In the genomic region with DNA sequence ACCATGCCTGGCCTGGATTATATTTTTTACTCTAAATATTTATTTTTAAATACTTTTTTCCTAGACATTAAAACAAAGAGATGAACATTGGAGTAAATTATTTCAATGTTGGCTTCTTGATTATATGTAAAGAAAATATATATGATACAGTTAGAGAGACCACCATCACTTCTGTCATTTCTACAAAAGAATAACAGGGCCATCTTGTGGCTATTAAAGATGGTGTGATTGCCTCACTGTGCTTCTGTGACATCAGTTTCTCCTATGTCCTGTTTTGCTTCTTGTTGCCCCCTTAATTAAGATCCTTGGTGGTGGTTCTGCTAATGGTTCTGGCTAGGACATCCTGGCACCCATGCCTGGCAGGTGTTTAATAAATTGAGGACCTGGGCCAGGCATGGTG, we compare ENCODE assay signal across 19 cellular contexts. TPM values are rescaled to one million over a fixed set of nuclear protein-coding genes. Genes with fewer than 3 reads are reported as not detected.
DNase-seq lines count a peak whose midpoint lies in the region; ATAC-seq and TF ChIP-seq lines count a peak whose summit lies in the region.
"Had no signal": no experiment of that assay in that cellular context is flagged by ENCODE, and none has a peak within 500 bp of the region (broad histone marks: within the 10 kb centered on the region; RNA-seq: fewer than 3 reads in every experiment).

No MANE protein-coding gene starts in this region.

- H3K4me1 Mint-ChIP-seq in activated naive CD8-positive, alpha-beta T cell (ENCODE audit: low read depth): peaks cover 18% of the 10 kb centered on the region
- H3K4me1 Mint-ChIP-seq in CD14-positive monocyte: no peaks in the 10 kb centered on the region

- DNase-seq in left ventricle myocardium inferior: no peak
- no peak for DNase-seq in cardiac septum (ENCODE audit: low spot score)
- DNase-seq in LNCaP clone FGC (ENCODE audit: low read depth): no peak
- no peak for DNase-seq in mesenteric fat pad (ENCODE audit: low spot score)
- no peak for DNase-seq in ACHN
- no peak for DNase-seq in CD14-positive monocyte (ENCODE audit: low spot score)
- DNase-seq: activated CD4-positive, alpha-beta T cell treated with anti-CD3 and anti-CD28 coated beads for 48 hours; C1 segment of cervical spinal cord; NCI-H2107; OCI-M1; retina; stimulated activated CD4-positive, alpha-beta T cell treated with anti-CD3 and anti-CD28 coated beads, Interleukin-2, amount 100 ng/mL, for 48 hours had no signal

- H3K9me3 ChIP-seq in left ventricle myocardium inferior (replicated peaks): no peaks in the 10 kb centered on the region
- H3K9me3 ChIP-seq: HAP-1, tibial nerve had no signal

- H3K4me3 ChIP-seq in left ventricle myocardium inferior (no peak overlapping the region), LNCaP clone FGC (ENCODE audit: low read depth, low read length) (no peak overlapping the region)
- H3K4me3 ChIP-seq: HAP-1, tibial nerve had no signal

- H3K4me3 Mint-ChIP-seq in activated naive CD8-positive, alpha-beta T cell: no peak overlapping the region
- H3K4me3 Mint-ChIP-seq in CD14-positive monocyte: no peak overlapping the region
- H3K4me3 Mint-ChIP-seq: natural killer cell treated with Interleukin-12 subunit alpha and Interleukin-12 subunit beta and Interleukin-15 and Interleukin-18, amount 100 ng/mL, for 72 hours had no signal

- H3K27me3 ChIP-seq in left ventricle myocardium inferior (ENCODE audit: low read depth): no peaks in the 10 kb centered on the region
- H3K27me3 ChIP-seq: tibial nerve had no signal

- TF ChIP-seq CTCF in left ventricle myocardium inferior (IDR thresholded peaks at IDR 0.05; ENCODE audit: borderline replicate concordance) (peak; percentile 21), LNCaP clone FGC (IDR thresholded peaks at IDR 0.05; ENCODE audit: control insufficient read depth, extremely low read depth, insufficient read depth) (peak; percentile 34), CD14-positive monocyte (IDR thresholded peaks at IDR 0.05) (no peak)

- H3K9me3 Mint-ChIP-seq in activated naive CD8-positive, alpha-beta T cell (ENCODE audit: low read depth): no peaks in the 10 kb centered on the region
- no peaks in the 10 kb centered on the region for H3K9me3 Mint-ChIP-seq in CD14-positive monocyte
- H3K9me3 Mint-ChIP-seq: natural killer cell treated with Interleukin-12 subunit alpha and Interleukin-12 subunit beta and Interleukin-15 and Interleukin-18, amount 100 ng/mL, for 72 hours had no signal

- peak overlapping the region; percentile 50 for H3K27ac Mint-ChIP-seq in activated naive CD8-positive, alpha-beta T cell
- H3K27ac Mint-ChIP-seq in CD14-positive monocyte: no peak overlapping the region
- H3K27ac Mint-ChIP-seq: natural killer cell treated with Interleukin-12 subunit alpha and Interleukin-12 subunit beta and Interleukin-15 and Interleukin-18, amount 100 ng/mL, for 72 hours had no signal

- peaks cover 6% of the 10 kb centered on the region for H3K36me3 Mint-ChIP-seq in activated naive CD8-positive, alpha-beta T cell
- H3K36me3 Mint-ChIP-seq in CD14-positive monocyte: peaks cover 43 to 55% of the 10 kb centered on the region in 2 donors

- intact Hi-C loops in left ventricle myocardium inferior (cut with micrococcal nuclease): loop anchor here (5.0 to 10.0 kb wide), 2 partner anchors 149 to 447 kb away; no protein-coding TSS in a partner anchor
- intact Hi-C loops in cardiac septum (cut with DNase I): loop anchor here (5.0 to 10.0 kb wide), 2 partner anchors 129 to 447 kb away; a partner anchor contains a TSS
- intact Hi-C loops in CD14-positive monocyte (cut with micrococcal nuclease): loop anchor here (10.0 kb wide), 1 partner anchor 447 kb away; no protein-coding TSS in a partner anchor

- no peak for ATAC-seq in GM18511 (IDR thresholded peaks at IDR 0.05; ENCODE audit: unreplicated experiment)
- ATAC-seq: left lobe of liver; natural killer cell treated with Interleukin-12 subunit alpha and Interleukin-12 subunit beta and Interleukin-15 and Interleukin-18, amount 100 ng/mL, for 72 hours had no signal

- no peak overlapping the region for H3K27ac ChIP-seq in left ventricle myocardium inferior (replicated peaks)
- H3K27ac ChIP-seq: KMS-11, tibial nerve had no signal

- H3K4me1 ChIP-seq in left ventricle myocardium inferior: peaks cover 7% of the 10 kb centered on the region
- H3K4me1 ChIP-seq: HAP-1 had no signal

- peaks cover 84% of the 10 kb centered on the region for H3K36me3 ChIP-seq in left ventricle myocardium inferior

- H3K27me3 Mint-ChIP-seq in activated naive CD8-positive, alpha-beta T cell: no peaks in the 10 kb centered on the region
- H3K27me3 Mint-ChIP-seq in CD14-positive monocyte (ENCODE audit: low read depth in 3 of 3): no peaks in the 10 kb centered on the region
- H3K27me3 Mint-ChIP-seq: natural killer cell treated with Interleukin-12 subunit alpha and Interleukin-12 subunit beta and Interleukin-15 and Interleukin-18, amount 100 ng/mL, for 72 hours had no signal

- in situ Hi-C loops in ACHN (cut with HindIII; ENCODE audit: low pct_ligation_motif_present, low pct_unique_long_range_greater_than_20kb, low sequenced_read_pairs): loop anchor here (25.0 kb wide), 1 partner anchor 154 kb away; no protein-coding TSS in a partner anchor

RNA-seq across cellular contexts. Expression of a gene that starts 32.9 kb away (rescaled TPM):
- 62.1 TPM for total RNA-seq in left ventricle myocardium inferior
- total RNA-seq in cardiac septum: 58.8 TPM
- total RNA-seq in mesenteric fat pad: 56.5 TPM
- polyA plus RNA-seq in CD14-positive monocyte: 10 to 100 TPM; 44.0 to 44.4 TPM
